19 cellular contexts compared by ENCODE assay signal in genomic region chr13:29887030-29887557, GRCh38. TPM values are rescaled to one million over a fixed set of nuclear protein-coding genes. Genes with fewer than 3 reads are reported as not detected.
DNase-seq lines count a peak whose midpoint lies in the region; ATAC-seq, FAIRE-seq and TF ChIP-seq lines count a peak whose summit lies in the region.
"Had no signal": no experiment of that assay in that cellular context is flagged by ENCODE, and none has a peak within 500 bp of the region (broad histone marks: within the 10 kb centered on the region; RNA-seq: fewer than 3 reads in every experiment).

No MANE protein-coding gene starts in this region.

- H2BK20ac ChIP-seq in IMR-90 (ENCODE audit: low read depth, low read length) (no peak overlapping the region), H1 (ENCODE audit: low read length) (no peak overlapping the region)

- no peak overlapping the region for H2AFZ ChIP-seq in IMR-90 (replicated peaks; ENCODE audit: low read length, poor library complexity)
- no peak overlapping the region for H2AFZ ChIP-seq in H1 (ENCODE audit: low read length)
- H2AFZ ChIP-seq in neuronal stem cell (ENCODE audit: low read length), result no peak overlapping the region

- no peak overlapping the region for H3K4me3 ChIP-seq in IMR-90 (ENCODE audit: insufficient read depth, low read depth, low read length)
- H3K4me3 ChIP-seq in H1 (ENCODE audit: extremely low read depth in 1 of 4, insufficient read depth in 2 of 4, low read depth in 3 of 4, low read length in 4 of 4), result no peak overlapping the region
- no peak overlapping the region for H3K4me3 ChIP-seq in neuronal stem cell (ENCODE audit: low read length in 2 of 2)

- TF ChIP-seq EP300 in H1 (IDR thresholded peaks at IDR 0.05; ENCODE audit: borderline replicate concordance in 1 of 2, low read depth in 2 of 2, low read length in 2 of 2), result no peak

- H3K4ac ChIP-seq in IMR-90 (ENCODE audit: low read depth, low read length), result no peak overlapping the region
- no peak overlapping the region for H3K4ac ChIP-seq in H1 (replicated peaks; ENCODE audit: insufficient read length, low read depth, low read length)
- H3K4ac ChIP-seq in neuronal stem cell (ENCODE audit: low read length), result no peak overlapping the region

- H2BK120ac ChIP-seq in IMR-90 (ENCODE audit: low read depth, low read length) (no peak overlapping the region), H1 (replicated peaks; ENCODE audit: low read depth, low read length) (peak overlapping the region; percentile 25), neuronal stem cell (ENCODE audit: low read depth, low read length) (peak overlapping the region; percentile 8)

- in situ Hi-C loops in IMR-90 (cut with MboI; ENCODE audit: low sequenced_read_pairs), result no loop called here

- no peak overlapping the region for H4K8ac ChIP-seq in IMR-90 (ENCODE audit: low read depth in 2 of 2, low read length in 2 of 2)
- H4K8ac ChIP-seq in H1 (ENCODE audit: extremely low read depth, insufficient read depth, low read length), result no peak overlapping the region
- H4K8ac ChIP-seq in neuronal stem cell (ENCODE audit: low read depth, low read length), result no peak overlapping the region

- BruUV-seq in IMR-90 (replicated peaks; lab: Mats Ljungman, UMichigan), result no TSS peak

- intact Hi-C loops in activated CD4-positive, alpha-beta T cell treated with anti-CD3 and anti-CD28 coated beads, Interleukin-2, amount 10 ng/mL, durations not matched to agents 24 days and 14 days (cut with micrococcal nuclease), result no loop called here
- intact Hi-C loops in IMR-90 (cut with micrococcal nuclease) (no loop called here), cardiac septum (cut with DNase I) (no loop called here)

- H3K27ac Mint-ChIP-seq in activated CD4-positive, alpha-beta T cell treated with anti-CD3 and anti-CD28 coated beads, Interleukin-2, amount 10 ng/mL, durations not matched to agents 24 days and 14 days, result peak overlapping the region; percentile 40
- H3K27ac Mint-ChIP-seq in activated CD4-positive, alpha-beta T cell treated with anti-CD3 and anti-CD28 coated beads, Interleukin-2, amount 10 ng/mL, durations not matched to agents 7 days and 5 days, result no peak overlapping the region
- no peak overlapping the region for H3K27ac Mint-ChIP-seq in stimulated activated memory B cell treated with anti-CD40 and anti-IgM and Interleukin-4, amounts not matched to agents 10 μg/mL and 1 μg/mL and 100 μg/mL, for 72 hours
- H3K27ac Mint-ChIP-seq: HFFc6 had no signal

- no peak overlapping the region for H3K18ac ChIP-seq in IMR-90 (ENCODE audit: low read depth, low read length)
- 0 out of 2 replicates have a peak overlapping the region, but pooled peaks have one; percentile 5 for H3K18ac ChIP-seq in H1 (ENCODE audit: extremely low read depth, low read length)
- peak overlapping the region; percentile 50 for H3K18ac ChIP-seq in neuronal stem cell (ENCODE audit: low read length)

- H3K56ac ChIP-seq in IMR-90 (ENCODE audit: extremely low read depth, insufficient read depth, low read length) (no peak overlapping the region), H1 (replicated peaks; ENCODE audit: insufficient read length, low read depth, low read length) (no peak overlapping the region)

- no peak for ATAC-seq in IMR-90 (ENCODE audit: low read depth)
- ATAC-seq in stimulated activated memory B cell treated with anti-CD40 and anti-IgM and Interleukin-4, amounts not matched to agents 10 μg/mL and 1 μg/mL and 100 μg/mL, for 72 hours, result no peak

- TF ChIP-seq RAD21 in IMR-90 (IDR thresholded peaks at IDR 0.05; ENCODE audit: low read length) (no peak), H1 (IDR thresholded peaks at IDR 0.05 in 1 of 2, conservative IDR thresholded peaks at IDR 0.05 in 1 of 2; ENCODE audit: low read depth in 2 of 2, low read length in 2 of 2) (no peak)

- no peaks in the 10 kb centered on the region for H3K9me3 Mint-ChIP-seq in activated CD4-positive, alpha-beta T cell treated with anti-CD3 and anti-CD28 coated beads, Interleukin-2, amount 10 ng/mL, durations not matched to agents 24 days and 14 days
- H3K9me3 Mint-ChIP-seq in activated CD4-positive, alpha-beta T cell treated with anti-CD3 and anti-CD28 coated beads, Interleukin-2, amount 10 ng/mL, durations not matched to agents 7 days and 5 days, result no peaks in the 10 kb centered on the region
- no peaks in the 10 kb centered on the region for H3K9me3 Mint-ChIP-seq in stimulated activated memory B cell treated with anti-CD40 and anti-IgM and Interleukin-4, amounts not matched to agents 10 μg/mL and 1 μg/mL and 100 μg/mL, for 72 hours
- H3K9me3 Mint-ChIP-seq: HFFc6 had no signal

- H2BK15ac ChIP-seq in IMR-90 (ENCODE audit: low read depth, low read length) (no peak overlapping the region), H1 (ENCODE audit: low read length) (no peak overlapping the region), neuronal stem cell (ENCODE audit: low read length) (no peak overlapping the region)

- H3K4me2 ChIP-seq in IMR-90 (ENCODE audit: low read depth, low read length) (no peak overlapping the region), H1 (ENCODE audit: insufficient read depth in 1 of 2, low read depth in 2 of 2, low read length in 2 of 2) (no peak overlapping the region), neuronal stem cell (ENCODE audit: insufficient read depth, low read length, poor library complexity, severe bottlenecking) (no peak overlapping the region)

- POLR2A ChIA-PET in activated CD4-positive, alpha-beta T cell treated with anti-CD3 and anti-CD28 coated beads, Interleukin-2, amount 10 ng/mL, durations not matched to agents 7 days and 5 days (lab: Charles Lee), result no interaction called here
- POLR2A ChIA-PET in IMR-90 (lab: Charles Lee; ENCODE audit: unreplicated experiment), result no interaction called here
- POLR2A ChIA-PET in H1 (lab: Charles Lee; ENCODE audit: partially characterized antibody), result no interaction called here

- no peak overlapping the region for H2AK9ac ChIP-seq in IMR-90 (replicated peaks; ENCODE audit: low read depth, low read length, poor library complexity)

- H2BK5ac ChIP-seq in IMR-90 (ENCODE audit: low read depth, low read length, poor library complexity, severe bottlenecking) (no peak overlapping the region), H1 (ENCODE audit: low read depth, low read length) (0 out of 2 replicates have a peak overlapping the region, but pooled peaks have one; percentile 18), neuronal stem cell (ENCODE audit: low read length) (no peak overlapping the region)

- H3K23me2 ChIP-seq in H1 (ENCODE audit: low read depth, low read length), result no peaks in the 10 kb centered on the region

- H4K20me1 ChIP-seq in IMR-90 (ENCODE audit: insufficient read depth, low read length) (no peaks in the 10 kb centered on the region), H1 (replicated peaks in 1 of 2; ENCODE audit: control insufficient read depth in 1 of 2, insufficient read depth in 2 of 2, low read length in 2 of 2) (no peaks in the 10 kb centered on the region)

- no peaks in the 10 kb centered on the region for H3K79me2 ChIP-seq in H1 (ENCODE audit: control insufficient read depth in 1 of 2, insufficient read depth in 2 of 2, low read length in 2 of 2)

- H3K9me3 ChIP-seq in IMR-90 (ENCODE audit: control insufficient read depth, insufficient read depth, low read length) (no peaks in the 10 kb centered on the region), H1 (ENCODE audit: insufficient read depth in 2 of 2, low read depth in 1 of 2, low read length in 1 of 2) (no peaks in the 10 kb centered on the region), neuronal stem cell (replicated peaks in 1 of 2; ENCODE audit: control insufficient read depth in 2 of 2, insufficient read depth in 1 of 2, low read depth in 1 of 2, low read length in 2 of 2) (no peaks in the 10 kb centered on the region)

- no peak overlapping the region for H3K27ac ChIP-seq in IMR-90 (ENCODE audit: insufficient read depth, low read length)
- no peak overlapping the region for H3K27ac ChIP-seq in H1 (ENCODE audit: low read depth, low read length)
- no peak overlapping the region for H3K27ac ChIP-seq in neuronal stem cell (replicated peaks; ENCODE audit: low read length)
- H3K27ac ChIP-seq: RWPE1 had no signal

- H4K91ac ChIP-seq in IMR-90 (ENCODE audit: insufficient read depth, low read depth, low read length) (no peak overlapping the region), H1 (replicated peaks; ENCODE audit: insufficient read length, low read length) (peak overlapping the region; percentile 16), neuronal stem cell (ENCODE audit: low read depth, low read length, poor library complexity) (no peak overlapping the region)

- WGBS in IMR-90 (ENCODE audit: extremely low coverage in 2 of 2, insufficient read length in 1 of 2), 2 experiments, result no CpG with 5 or more reads among the region's 5 CpGs
- WGBS in H1 (ENCODE audit: extremely low coverage in 1 of 2, insufficient coverage in 1 of 2, insufficient read length in 1 of 2, insufficient replicate concordance in 2 of 2, low coverage in 1 of 2, low lambda C conversion rate in 2 of 2, missing lambda C conversion rate in 1 of 2), 2 experiments, result 74% methylated on average over 5 of the region's 5 CpGs; no CpG with 5 or more reads in 1 of the 2 experiments
- WGBS in neuronal stem cell (ENCODE audit: extremely low coverage in 2 of 2, insufficient read length in 2 of 2, insufficient replicate concordance in 1 of 2), 2 donors, result no CpG with 5 or more reads among the region's 5 CpGs

- H3K4me3 Mint-ChIP-seq in activated CD4-positive, alpha-beta T cell treated with anti-CD3 and anti-CD28 coated beads, Interleukin-2, amount 10 ng/mL, durations not matched to agents 24 days and 14 days, result no peak overlapping the region
- H3K4me3 Mint-ChIP-seq in activated CD4-positive, alpha-beta T cell treated with anti-CD3 and anti-CD28 coated beads, Interleukin-2, amount 10 ng/mL, durations not matched to agents 7 days and 5 days, result no peak overlapping the region
- no peak overlapping the region for H3K4me3 Mint-ChIP-seq in stimulated activated memory B cell treated with anti-CD40 and anti-IgM and Interleukin-4, amounts not matched to agents 10 μg/mL and 1 μg/mL and 100 μg/mL, for 72 hours
- H3K4me3 Mint-ChIP-seq: HFFc6 had no signal

- TF ChIP-seq CTCF in IMR-90 (conservative IDR thresholded peaks at IDR 0.05; ENCODE audit: low read depth, low read length) (no peak), H1 (IDR thresholded peaks at IDR 0.05; ENCODE audit: control extremely low read depth in 1 of 3, insufficient read depth in 1 of 3, low read depth in 1 of 3, low read length in 3 of 3) (no peak)

- FAIRE-seq in H1 (lab: Jason Lieb, UNC), result no peak
- FAIRE-seq: GM12891 had no signal

- peaks cover 28% of the 10 kb centered on the region for H3K4me1 Mint-ChIP-seq in activated CD4-positive, alpha-beta T cell treated with anti-CD3 and anti-CD28 coated beads, Interleukin-2, amount 10 ng/mL, durations not matched to agents 24 days and 14 days
- peaks cover 13% of the 10 kb centered on the region for H3K4me1 Mint-ChIP-seq in activated CD4-positive, alpha-beta T cell treated with anti-CD3 and anti-CD28 coated beads, Interleukin-2, amount 10 ng/mL, durations not matched to agents 7 days and 5 days
- no peaks in the 10 kb centered on the region for H3K4me1 Mint-ChIP-seq in stimulated activated memory B cell treated with anti-CD40 and anti-IgM and Interleukin-4, amounts not matched to agents 10 μg/mL and 1 μg/mL and 100 μg/mL, for 72 hours

- H3K14ac ChIP-seq in IMR-90 (replicated peaks; ENCODE audit: low read depth, low read length) (no peak overlapping the region), H1 (ENCODE audit: insufficient read length) (no peak overlapping the region), neuronal stem cell (ENCODE audit: low read length) (peak overlapping the region; percentile 48)

- H2AK5ac ChIP-seq in IMR-90 (ENCODE audit: low read depth, low read length) (no peak overlapping the region), H1 (ENCODE audit: low read depth, low read length) (peak overlapping the region; percentile 67; the same call in 1 of the 2 replicates), neuronal stem cell (ENCODE audit: low read depth, low read length) (no peak overlapping the region)

- no peak overlapping the region for H3K23ac ChIP-seq in IMR-90 (ENCODE audit: low read depth, low read length)
- no peak overlapping the region for H3K23ac ChIP-seq in H1 (ENCODE audit: insufficient read length)
- H3K23ac ChIP-seq in neuronal stem cell (ENCODE audit: low read depth, low read length, poor library complexity), result no peak overlapping the region

- TF ChIP-seq POLR2A in IMR-90 (IDR thresholded peaks at IDR 0.05; ENCODE audit: low read depth, low read length), result no peak
- TF ChIP-seq POLR2A in H1 (IDR thresholded peaks at IDR 0.05; ENCODE audit: control extremely low read depth in 1 of 2, low read depth in 2 of 2, low read length in 2 of 2), result no peak

- H3K79me1 ChIP-seq in IMR-90 (ENCODE audit: low read depth in 1 of 2, low read length in 2 of 2) (no peaks in the 10 kb centered on the region), H1 (ENCODE audit: low read depth, low read length) (no peaks in the 10 kb centered on the region), neuronal stem cell (ENCODE audit: low read depth, low read length) (no peaks in the 10 kb centered on the region)

- H3K27me3 ChIP-seq in IMR-90 (ENCODE audit: control insufficient read depth, insufficient read depth, low read length), result no peaks in the 10 kb centered on the region
- H3K27me3 ChIP-seq in H1 (replicated peaks in 1 of 4; ENCODE audit: control insufficient read depth in 3 of 4, extremely low read depth in 1 of 4, insufficient read depth in 3 of 4, low read length in 3 of 4), result no peaks in the 10 kb centered on the region
- H3K27me3 ChIP-seq in neuronal stem cell (ENCODE audit: control insufficient read depth in 3 of 3, insufficient read depth in 3 of 3, low read depth in 1 of 3, low read length in 3 of 3), result no peaks in the 10 kb centered on the region

- H3K9ac ChIP-seq in IMR-90 (ENCODE audit: low read depth, low read length), result no peak overlapping the region
- no peak overlapping the region for H3K9ac ChIP-seq in H1 (replicated peaks in 1 of 4; ENCODE audit: extremely low read depth in 1 of 4, low read depth in 3 of 4, low read length in 3 of 4)
- no peak overlapping the region for H3K9ac ChIP-seq in neuronal stem cell (ENCODE audit: low read depth, low read length, poor library complexity)

- H4K5ac ChIP-seq in IMR-90 (ENCODE audit: low read depth, low read length) (no peak overlapping the region), H1 (ENCODE audit: insufficient read length, low read depth, low read length) (no peak overlapping the region)

- peak overlapping the region; percentile 72; the same call in 1 of the 2 replicates for H2BK12ac ChIP-seq in H1 (ENCODE audit: low read depth, low read length)
- no peak overlapping the region for H2BK12ac ChIP-seq in neuronal stem cell (ENCODE audit: low read length)

- H3K36me3 ChIP-seq in IMR-90 (ENCODE audit: control insufficient read depth, insufficient read depth, low read length) (no peaks in the 10 kb centered on the region), H1 (ENCODE audit: control insufficient read depth in 2 of 4, insufficient read depth in 4 of 4, low read length in 3 of 4) (no peaks in the 10 kb centered on the region), neuronal stem cell (replicated peaks in 1 of 2; ENCODE audit: control insufficient read depth in 2 of 2, insufficient read depth in 2 of 2, low read length in 2 of 2) (no peaks in the 10 kb centered on the region)

- peaks cover 2% of the 10 kb centered on the region for H3K27me3 Mint-ChIP-seq in activated CD4-positive, alpha-beta T cell treated with anti-CD3 and anti-CD28 coated beads, Interleukin-2, amount 10 ng/mL, durations not matched to agents 24 days and 14 days
- H3K27me3 Mint-ChIP-seq in activated CD4-positive, alpha-beta T cell treated with anti-CD3 and anti-CD28 coated beads, Interleukin-2, amount 10 ng/mL, durations not matched to agents 7 days and 5 days, result no peaks in the 10 kb centered on the region
- H3K27me3 Mint-ChIP-seq in stimulated activated memory B cell treated with anti-CD40 and anti-IgM and Interleukin-4, amounts not matched to agents 10 μg/mL and 1 μg/mL and 100 μg/mL, for 72 hours, result no peaks in the 10 kb centered on the region

- H3K9me1 ChIP-seq in IMR-90 (ENCODE audit: insufficient read depth, low read length), result no peaks in the 10 kb centered on the region; the same call in 1 of the 2 replicates

- H3K4me1 ChIP-seq in IMR-90 (ENCODE audit: control insufficient read depth, insufficient read depth, low read length) (peaks cover 3% of the 10 kb centered on the region; the same call in 1 of the 2 replicates), H1 (replicated peaks in 1 of 4; ENCODE audit: control insufficient read depth in 3 of 4, insufficient read depth in 4 of 4, low read length in 3 of 4) (peaks cover 0 to 13% (median 8%) of the 10 kb centered on the region in 4 experiments; a peak in 5 of 7 replicates), neuronal stem cell (ENCODE audit: control insufficient read depth in 2 of 2, insufficient read depth in 1 of 2, low read depth in 1 of 2, low read length in 2 of 2) (peaks cover 21 to 26% of the 10 kb centered on the region in 2 donors)

- no peak for DNase-seq in activated CD4-positive, alpha-beta T cell treated with anti-CD3 and anti-CD28 coated beads, Interleukin-2, amount 10 ng/mL, durations not matched to agents 24 days and 14 days
- DNase-seq in activated CD4-positive, alpha-beta T cell treated with anti-CD3 and anti-CD28 coated beads, Interleukin-2, amount 10 ng/mL, durations not matched to agents 7 days and 5 days, result no peak
- DNase-seq in IMR-90 (peak; percentile 19), H1 (ENCODE audit: low read depth in 1 of 2, low spot score in 2 of 2) (no peak), neuronal stem cell (ENCODE audit: low spot score) (no peak), RKO (ENCODE audit: low spot score) (no peak), cardiac septum (ENCODE audit: low spot score) (no peak)
- DNase-seq: C1 segment of cervical spinal cord, DMS 273 treated with DMSO at 0.1 percent for 48 hours, GDM1, HFFc6, KBM-7, NCI-H1417 treated with DMSO at 0.1 percent for 48 hours, NCI-H2029, NCI-H2171, NCI-H446 treated with DMSO at 0.1 percent for 48 hours had no signal

- no peaks in the 10 kb centered on the region for H3K36me3 Mint-ChIP-seq in activated CD4-positive, alpha-beta T cell treated with anti-CD3 and anti-CD28 coated beads, Interleukin-2, amount 10 ng/mL, durations not matched to agents 24 days and 14 days (ENCODE audit: low read depth)
- H3K36me3 Mint-ChIP-seq in activated CD4-positive, alpha-beta T cell treated with anti-CD3 and anti-CD28 coated beads, Interleukin-2, amount 10 ng/mL, durations not matched to agents 7 days and 5 days (ENCODE audit: low read depth), result no peaks in the 10 kb centered on the region
- H3K36me3 Mint-ChIP-seq in stimulated activated memory B cell treated with anti-CD40 and anti-IgM and Interleukin-4, amounts not matched to agents 10 μg/mL and 1 μg/mL and 100 μg/mL, for 72 hours, result no peaks in the 10 kb centered on the region

- dilution Hi-C loops in IMR-90 (cut with HindIII; ENCODE audit: low sequenced_read_pairs, unreplicated experiment), result no loop called here

- CTCF ChIA-PET in activated CD4-positive, alpha-beta T cell treated with anti-CD3 and anti-CD28 coated beads, Interleukin-2, amount 10 ng/mL, durations not matched to agents 7 days and 5 days (lab: Charles Lee), result no interaction called here
- CTCF ChIA-PET in IMR-90 (lab: Yijun Ruan, JAX), result no interaction called here
- CTCF ChIA-PET in H1 (lab: Charles Lee; ENCODE audit: partially characterized antibody), result interaction anchor here (1.0 kb wide), 1 partner anchor 37 kb away, joined by 6 read pairs; no protein-coding TSS in a partner anchor

RNA-seq across cellular contexts. Expression of gene UBL3, which starts 36.7 kb away (rescaled TPM):
- total RNA-seq in activated CD4-positive, alpha-beta T cell treated with anti-CD3 and anti-CD28 coated beads, Interleukin-2, amount 10 ng/mL, durations not matched to agents 24 days and 14 days, result 9.5 and 10.1 TPM in 2 replicates
- 10 to 100 TPM; 14.5 to 16.1 TPM for total RNA-seq in activated CD4-positive, alpha-beta T cell treated with anti-CD3 and anti-CD28 coated beads, Interleukin-2, amount 10 ng/mL, durations not matched to agents 7 days and 5 days
- total RNA-seq in IMR-90 (2012; rRNA removed) (19.9 and 30.3 TPM in 2 replicates), cardiac septum (24.1 TPM)
- polyA plus RNA-seq in IMR-90 (2012; rRNA removed) (14.3 and 16.0 TPM in 2 replicates), H1 (2011; rRNA removed) (4.3 and 5.3 TPM in 2 replicates)
- 5.7 and 6.5 TPM in 2 replicates for polyA plus RNA-seq in IMR-90 (2012; cell fraction: cytosol; rRNA removed)
- 3.5 and 7.6 TPM in 2 replicates for polyA plus RNA-seq in IMR-90 (2012; cell fraction: nucleus; rRNA removed; ENCODE audit: low replicate concordance)
- total RNA-seq in H1 (2021; fragmentation: NEBNext Ultra II Directional; extraction: Animal tissue kit (Norgen Biotek cat#: 25700)), result 15.3 and 16.1 TPM in 2 replicates
- polyA plus RNA-seq in H1 (2011; cell fraction: cytosol; rRNA removed), result 6.4 TPM
- polyA plus RNA-seq in H1 (2011; cell fraction: nucleus; rRNA removed), result 5.3 TPM
- polyA plus RNA-seq in H1 (2012, experiment 1 of 2), result 5.3 to 12.1 TPM (median 7.2 TPM) in 4 replicates
- polyA plus RNA-seq in H1 (2012, experiment 2 of 2), result 1.1 TPM
- 11.0 TPM for polyA plus RNA-seq in H1 (2013, experiment 1 of 2)
- 9.8 TPM for polyA plus RNA-seq in H1 (2013, experiment 2 of 2)
- 5.7 and 8.0 TPM in 2 replicates for polyA minus RNA-seq in H1 (2011; rRNA and poly(A)+ RNA removed)
- polyA minus RNA-seq in H1 (2011; cell fraction: cytosol; rRNA and poly(A)+ RNA removed), result 7.8 TPM
- 16.9 TPM for polyA minus RNA-seq in H1 (2011; cell fraction: nucleus; rRNA and poly(A)+ RNA removed)
- 13.9 TPM for polyA plus RNA-seq in neuronal stem cell (2013, experiment 1 of 2)
- 14.6 TPM for polyA plus RNA-seq in neuronal stem cell (2013, experiment 2 of 2)
